ENCODE assay signal across 8 cellular contexts in genomic region chr4:54065282-54066087, GRCh38. TPM values are rescaled to one million over a fixed set of nuclear protein-coding genes. Genes with fewer than 3 reads are reported as not detected.
DNase-seq lines count a peak whose midpoint lies in the region; ATAC-seq and TF ChIP-seq lines count a peak whose summit lies in the region.

No MANE protein-coding gene starts in this region.

- H3K27ac ChIP-seq in CD4-positive, alpha-beta T cell (ENCODE audit: low read depth, low read length), result peak overlapping the region; percentile 67
- peak overlapping the region in 51 of 59 donors; percentile 1 to 94 (median 82) for H3K27ac ChIP-seq in dorsolateral prefrontal cortex
- H3K27ac ChIP-seq in neural cell (ENCODE audit: low read length), result no peak overlapping the region

- no peak for TF ChIP-seq CTCF in CD4-positive, alpha-beta T cell (IDR thresholded peaks at IDR 0.05)
- no peak for TF ChIP-seq CTCF in dorsolateral prefrontal cortex (IDR thresholded peaks at IDR 0.05 in 54 of 56, conservative IDR thresholded peaks at IDR 0.05 in 2 of 56; ENCODE audit: low read depth in 1 of 56, partially characterized antibody in 56 of 56)
- TF ChIP-seq CTCF in neural cell (IDR thresholded peaks at IDR 0.05; ENCODE audit: poor library complexity, severe bottlenecking), result no peak

- H3F3A ChIP-seq in neural cell (ENCODE audit: insufficient read depth, low read length, poor library complexity, severe bottlenecking), result no peaks in the 10 kb centered on the region

- DNase-seq in CD4-positive, alpha-beta T cell, result no peak
- DNase-seq in NCI-H69 (lab: John Stamatoyannopoulos, UW), result peak; percentile 5
- no peak for DNase-seq in dorsolateral prefrontal cortex
- DNase-seq in NK-92 (lab: John Stamatoyannopoulos, UW; ENCODE audit: unreplicated experiment), result no peak
- no peak for DNase-seq in H4 (ENCODE audit: low spot score)
- DNase-seq in ecto neural progenitor cell (ENCODE audit: low spot score), result no peak
- no peak for DNase-seq in GM19240 (ENCODE audit: insufficient read length, low spot score)

- H3K27ac Mint-ChIP-seq in CD4-positive, alpha-beta T cell, result peak overlapping the region; percentile 90

- H3K4me1 Mint-ChIP-seq in CD4-positive, alpha-beta T cell (ENCODE audit: low read depth), result peaks cover 46% of the 10 kb centered on the region

- H3K9me3 ChIP-seq in CD4-positive, alpha-beta T cell (ENCODE audit: control insufficient read depth, low read length), result no peaks in the 10 kb centered on the region
- no peaks in the 10 kb centered on the region for H3K9me3 ChIP-seq in neural cell (ENCODE audit: low read length)

- peak overlapping the region in 56 of 59 donors; percentile 56 to 99 (median 94) for H3K4me3 ChIP-seq in dorsolateral prefrontal cortex
- peak overlapping the region; percentile 95 for H3K4me3 ChIP-seq in neural cell (ENCODE audit: low read length)

- H3K27me3 Mint-ChIP-seq in CD4-positive, alpha-beta T cell, result no peaks in the 10 kb centered on the region

- no peak for ATAC-seq in CD4-positive, alpha-beta T cell (ENCODE audit: poor library complexity)

- H3K27me3 ChIP-seq in CD4-positive, alpha-beta T cell (ENCODE audit: control insufficient read depth, insufficient read depth, low read length), result no peaks in the 10 kb centered on the region
- H3K27me3 ChIP-seq in dorsolateral prefrontal cortex (no peaks in the 10 kb centered on the region), neural cell (ENCODE audit: insufficient read depth, low read depth, low read length) (no peaks in the 10 kb centered on the region)

- H2AFZ ChIP-seq in neural cell (ENCODE audit: low read depth, low read length), result no peak overlapping the region

- H3K79me2 ChIP-seq in neural cell (replicated peaks; ENCODE audit: insufficient read depth, low read length), result peaks cover 34% of the 10 kb centered on the region

- H3K9me2 ChIP-seq in neural cell (ENCODE audit: insufficient read depth, low read length), result no peaks in the 10 kb centered on the region

- H3K9ac ChIP-seq in neural cell (ENCODE audit: low read length), result peak overlapping the region; percentile 66

- no peaks in the 10 kb centered on the region for H3K9me3 Mint-ChIP-seq in CD4-positive, alpha-beta T cell

- POLR2A ChIA-PET in CD4-positive, alpha-beta T cell (lab: Charles Lee), result interaction anchor here (1.0 to 1.2 kb wide), 2 partner anchors 8 to 26 kb away, joined by 3 read pairs; no protein-coding TSS in a partner anchor

- no peak for TF ChIP-seq EP300 in neural cell (conservative IDR thresholded peaks at IDR 0.05; ENCODE audit: poor library complexity, severe bottlenecking)

- H3K36me3 Mint-ChIP-seq in CD4-positive, alpha-beta T cell (ENCODE audit: low read depth), result peaks cover 27% of the 10 kb centered on the region

- peak overlapping the region; percentile 86 for H3K4me3 Mint-ChIP-seq in CD4-positive, alpha-beta T cell

- CTCF ChIA-PET in CD4-positive, alpha-beta T cell (lab: Charles Lee), result no interaction called here

- H3K36me3 ChIP-seq in neural cell (ENCODE audit: insufficient read depth, low read length), result no peaks in the 10 kb centered on the region

- H4K20me1 ChIP-seq in neural cell (ENCODE audit: insufficient read depth), result no peaks in the 10 kb centered on the region

- no peak for TF ChIP-seq RAD21 in neural cell (conservative IDR thresholded peaks at IDR 0.05)

- intact Hi-C loops in CD4-positive, alpha-beta T cell (cut with DNase I, micrococcal nuclease), result loop anchor here (2.0 to 10.0 kb wide), 4 partner anchors 27 to 1889 kb away; no protein-coding TSS in a partner anchor
- intact Hi-C loops in dorsolateral prefrontal cortex (cut with DNase I), result loop anchor here (10.0 kb wide), 3 partner anchors 169 to 1351 kb away; partner anchors contain the start of gene FIP1L1 (in 1 of the 2)

- peak overlapping the region; percentile 66 for H3K4me2 ChIP-seq in neural cell (ENCODE audit: low read length)

TF ChIP-seq in neural cell, 6 proteins besides CTCF, POLR2A, EP300 and RAD21:
- TF ChIP-seq POLR2AphosphoS5 (IDR thresholded peaks at IDR 0.05), result no peak
- TF ChIP-seq SMC3 (conservative IDR thresholded peaks at IDR 0.05; ENCODE audit: poor library complexity), result no peak
- TF ChIP-seq EZH2 (IDR thresholded peaks at IDR 0.05; ENCODE audit: borderline replicate concordance, insufficient read depth, low read length, poor library complexity, severe bottlenecking), result no peak
TF ChIP-seq in neural cell: peak in this region for 0.

RNA-seq across cellular contexts. Expression of gene CHIC2, which starts 1.1 kb away (rescaled TPM):
- 10 to 100 TPM; 53.8 to 59.2 TPM for total RNA-seq in CD4-positive, alpha-beta T cell
- total RNA-seq in dorsolateral prefrontal cortex, result 10 to 100 TPM; 10.0 to 28.8 (median 19.4) TPM
- polyA plus RNA-seq in neural cell, result 51.8 and 58.5 TPM in 2 replicates
- polyA minus RNA-seq in neural cell, result 64.5 and 67.7 TPM in 2 replicates
- total RNA-seq in H4 (2014; rRNA removed; shearing (Covaris generic)), result 17.7 and 23.8 TPM in 2 replicates

RNA-seq across cellular contexts. Expression of gene GSX2, which starts 34.5 kb away (rescaled TPM):
- total RNA-seq in CD4-positive, alpha-beta T cell, result not detected
- 1 to 10 TPM in 37 of 120 experiments, under 1 TPM in 52, not detected in 31; 0.22 to 3.0 (median 0.85) TPM for total RNA-seq in dorsolateral prefrontal cortex
- polyA plus RNA-seq in neural cell, result 0.48 and 0.87 TPM in 2 replicates
- 1.5 and 2.7 TPM in 2 replicates for polyA minus RNA-seq in neural cell
- not detected in 2 replicates for total RNA-seq in H4 (2014; rRNA removed; shearing (Covaris generic))
